Comparison of ENCODE assay signal across 18 cellular contexts in the genomic region with DNA sequence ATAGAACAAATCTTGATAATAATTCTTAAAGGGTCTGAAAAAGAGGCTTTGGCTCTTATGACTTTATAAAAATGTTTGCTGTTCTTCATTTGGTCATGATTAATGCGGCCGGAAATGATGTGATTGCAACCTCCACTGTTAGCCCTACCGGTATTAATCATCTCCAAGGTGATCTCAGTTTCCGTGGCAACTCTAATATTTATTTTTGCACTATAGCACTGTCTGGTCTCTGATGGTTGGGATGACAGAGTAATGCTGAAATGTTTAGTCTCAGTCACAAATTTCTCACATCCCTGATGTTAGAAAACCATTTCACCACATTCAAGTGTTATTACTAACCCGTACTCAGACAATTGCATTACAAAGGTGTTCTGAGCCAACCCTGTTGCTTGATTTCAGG.
A peak's percentile ranks its signal among the peaks of the same experiment; 100 is the strongest.
DNase-seq lines count a peak whose midpoint lies in the region; ATAC-seq, FAIRE-seq and TF ChIP-seq lines count a peak whose summit lies in the region.
"Had no signal": no experiment of that assay in that cellular context is flagged by ENCODE, and none has a peak within 500 bp of the region (broad histone marks: within the 10 kb centered on the region; RNA-seq: fewer than 3 reads in every experiment).

No MANE protein-coding gene starts in this region.

- H4K8ac ChIP-seq in neuronal stem cell (ENCODE audit: low read depth, low read length): no peak overlapping the region

- ATAC-seq in activated CD8-positive, alpha-beta T cell treated with anti-CD3 and anti-CD28 coated beads for 36 hours: peak; percentile 53
- no peak for ATAC-seq in activated CD8-positive, alpha-beta T cell treated with anti-CD3 and anti-CD28 coated beads, Interleukin-2, amount 10 ng/mL, durations not matched to agents 7 days and 5 days
- ATAC-seq in HG03025 (IDR thresholded peaks at IDR 0.05; ENCODE audit: low FRiP score, unreplicated experiment): no peak
- ATAC-seq: activated naive CD8-positive, alpha-beta T cell treated with anti-CD3 and anti-CD28 coated beads, Interleukin-2, amount 50 U/mL, for 24 hours; mucosa of descending colon had no signal

- H2BK15ac ChIP-seq in neuronal stem cell (ENCODE audit: low read length): no peak overlapping the region

- H3K4me2 ChIP-seq in neuronal stem cell (ENCODE audit: insufficient read depth, low read length, poor library complexity, severe bottlenecking): no peak overlapping the region

- no CpG with 5 or more reads among the region's 5 CpGs for WGBS in neuronal stem cell (ENCODE audit: extremely low coverage in 2 of 2, insufficient read length in 2 of 2, insufficient replicate concordance in 1 of 2), 2 donors

- CTCF ChIA-PET in activated CD8-positive, alpha-beta T cell treated with anti-CD3 and anti-CD28 coated beads for 36 hours (lab: Charles Lee): interaction anchor here (1.3 kb wide), 1 partner anchor 245 kb away, joined by 4 read pairs; no protein-coding TSS in a partner anchor
- CTCF ChIA-PET in activated CD8-positive, alpha-beta T cell treated with anti-CD3 and anti-CD28 coated beads, Interleukin-2, amount 10 ng/mL, durations not matched to agents 7 days and 5 days (lab: Charles Lee): no interaction called here

- DNase-seq in activated CD8-positive, alpha-beta T cell treated with anti-CD3 and anti-CD28 coated beads for 36 hours: no peak
- DNase-seq in activated CD8-positive, alpha-beta T cell treated with anti-CD3 and anti-CD28 coated beads, Interleukin-2, amount 10 ng/mL, durations not matched to agents 7 days and 5 days: no peak
- DNase-seq in M059J (ENCODE audit: low read depth) (peak; percentile 99), bronchial epithelial cell (ENCODE audit: low read depth) (peak; percentile 59), non-pigmented ciliary epithelial cell (ENCODE audit: low read depth) (peak; percentile 80), neuronal stem cell (ENCODE audit: low spot score) (no peak)
- no peak for DNase-seq in stimulated activated CD4-positive, alpha-beta T cell treated with anti-CD3 and anti-CD28 coated beads, Interleukin-12 subunit alpha, Interleukin-12 subunit beta, amount 100 ng/mL, for 4 hours
- DNase-seq: ACHN; activated naive CD8-positive, alpha-beta T cell treated with anti-CD3 and anti-CD28 coated beads, Interleukin-2, amount 50 U/mL, for 24 hours; foreskin fibroblast; mucosa of descending colon; NCI-H2029 treated with DMSO at 0.1 percent for 48 hours; NCI-H82; pancreas; SJCRH30 had no signal

- no peaks in the 10 kb centered on the region for H3K79me1 ChIP-seq in neuronal stem cell (ENCODE audit: low read depth, low read length)

- H4K91ac ChIP-seq in neuronal stem cell (ENCODE audit: low read depth, low read length, poor library complexity): no peak overlapping the region

- H3K36me3 ChIP-seq in bronchial epithelial cell (ENCODE audit: control insufficient read depth, insufficient read depth, low read length) (no peaks in the 10 kb centered on the region), neuronal stem cell (replicated peaks in 1 of 2; ENCODE audit: control insufficient read depth in 2 of 2, insufficient read depth in 2 of 2, low read length in 2 of 2) (no peaks in the 10 kb centered on the region)
- H3K36me3 ChIP-seq: pancreas, SJCRH30, thoracic aorta had no signal

- H3K9me3 Mint-ChIP-seq in activated CD8-positive, alpha-beta T cell treated with anti-CD3 and anti-CD28 coated beads for 36 hours: no peaks in the 10 kb centered on the region
- no peaks in the 10 kb centered on the region for H3K9me3 Mint-ChIP-seq in activated CD8-positive, alpha-beta T cell treated with anti-CD3 and anti-CD28 coated beads, Interleukin-2, amount 10 ng/mL, durations not matched to agents 7 days and 5 days (ENCODE audit: insufficient read depth)
- H3K9me3 Mint-ChIP-seq: immature natural killer cell had no signal

- H3K36me3 Mint-ChIP-seq in activated CD8-positive, alpha-beta T cell treated with anti-CD3 and anti-CD28 coated beads for 36 hours (ENCODE audit: low read depth): no peaks in the 10 kb centered on the region
- H3K36me3 Mint-ChIP-seq in activated CD8-positive, alpha-beta T cell treated with anti-CD3 and anti-CD28 coated beads, Interleukin-2, amount 10 ng/mL, durations not matched to agents 7 days and 5 days (ENCODE audit: low read depth): peaks cover 1% of the 10 kb centered on the region
- H3K36me3 Mint-ChIP-seq: immature natural killer cell had no signal

- H3K27me3 ChIP-seq in bronchial epithelial cell (ENCODE audit: control insufficient read depth, insufficient read depth, low read length) (no peaks in the 10 kb centered on the region), neuronal stem cell (ENCODE audit: control insufficient read depth in 3 of 3, insufficient read depth in 3 of 3, low read depth in 1 of 3, low read length in 3 of 3) (peaks cover 0 to 3% (median 0%) of the 10 kb centered on the region in 3 experiments)
- H3K27me3 ChIP-seq: pancreas, SJCRH30 had no signal

- no peaks in the 10 kb centered on the region for H3K4me1 Mint-ChIP-seq in activated CD8-positive, alpha-beta T cell treated with anti-CD3 and anti-CD28 coated beads for 36 hours (ENCODE audit: low read depth)
- no peaks in the 10 kb centered on the region for H3K4me1 Mint-ChIP-seq in activated CD8-positive, alpha-beta T cell treated with anti-CD3 and anti-CD28 coated beads, Interleukin-2, amount 10 ng/mL, durations not matched to agents 7 days and 5 days (ENCODE audit: low read depth)
- H3K4me1 Mint-ChIP-seq: activated naive CD8-positive, alpha-beta T cell treated with anti-CD3 and anti-CD28 coated beads, Interleukin-2, amount 50 U/mL, for 24 hours; immature natural killer cell had no signal

- no peaks in the 10 kb centered on the region for H3K9me3 ChIP-seq in neuronal stem cell (replicated peaks in 1 of 2; ENCODE audit: control insufficient read depth in 2 of 2, insufficient read depth in 1 of 2, low read depth in 1 of 2, low read length in 2 of 2)
- H3K9me3 ChIP-seq: mucosa of descending colon, pancreas, SJCRH30, thoracic aorta had no signal

- no peak overlapping the region for H2AFZ ChIP-seq in neuronal stem cell (ENCODE audit: low read length)

- intact Hi-C loops in activated CD8-positive, alpha-beta T cell treated with anti-CD3 and anti-CD28 coated beads for 36 hours (cut with micrococcal nuclease): no loop called here

- H3K23ac ChIP-seq in neuronal stem cell (ENCODE audit: low read depth, low read length, poor library complexity): no peak overlapping the region

- no peak overlapping the region for H3K4ac ChIP-seq in neuronal stem cell (ENCODE audit: low read length)

- no peak overlapping the region for H2AK5ac ChIP-seq in neuronal stem cell (ENCODE audit: low read depth, low read length)

- H3K27ac Mint-ChIP-seq in activated CD8-positive, alpha-beta T cell treated with anti-CD3 and anti-CD28 coated beads for 36 hours: no peak overlapping the region
- H3K27ac Mint-ChIP-seq in activated CD8-positive, alpha-beta T cell treated with anti-CD3 and anti-CD28 coated beads, Interleukin-2, amount 10 ng/mL, durations not matched to agents 7 days and 5 days: no peak overlapping the region
- H3K27ac Mint-ChIP-seq: activated naive CD8-positive, alpha-beta T cell treated with anti-CD3 and anti-CD28 coated beads, Interleukin-2, amount 50 U/mL, for 24 hours; immature natural killer cell had no signal

- no peak overlapping the region for H3K14ac ChIP-seq in neuronal stem cell (ENCODE audit: low read length)

- peaks cover 0 to 2% of the 10 kb centered on the region in 2 donors for H3K4me1 ChIP-seq in neuronal stem cell (ENCODE audit: control insufficient read depth in 2 of 2, insufficient read depth in 1 of 2, low read depth in 1 of 2, low read length in 2 of 2)
- H3K4me1 ChIP-seq: pancreas, SJCRH30 had no signal

- TF ChIP-seq CTCF in activated CD8-positive, alpha-beta T cell treated with anti-CD3 and anti-CD28 coated beads for 36 hours (IDR thresholded peaks at IDR 0.05): no peak
- TF ChIP-seq CTCF in bronchial epithelial cell (IDR thresholded peaks at IDR 0.05; ENCODE audit: insufficient read depth, low read length, severe bottlenecking): no peak

- no peak overlapping the region for H3K18ac ChIP-seq in neuronal stem cell (ENCODE audit: low read length)

- no peak overlapping the region for H2BK5ac ChIP-seq in neuronal stem cell (ENCODE audit: low read length)

- no peak overlapping the region for H3K4me3 Mint-ChIP-seq in activated CD8-positive, alpha-beta T cell treated with anti-CD3 and anti-CD28 coated beads for 36 hours
- no peak overlapping the region for H3K4me3 Mint-ChIP-seq in activated CD8-positive, alpha-beta T cell treated with anti-CD3 and anti-CD28 coated beads, Interleukin-2, amount 10 ng/mL, durations not matched to agents 7 days and 5 days
- H3K4me3 Mint-ChIP-seq: activated naive CD8-positive, alpha-beta T cell treated with anti-CD3 and anti-CD28 coated beads, Interleukin-2, amount 50 U/mL, for 24 hours; immature natural killer cell had no signal

- H3K27me3 Mint-ChIP-seq in activated CD8-positive, alpha-beta T cell treated with anti-CD3 and anti-CD28 coated beads for 36 hours: no peaks in the 10 kb centered on the region
- no peaks in the 10 kb centered on the region for H3K27me3 Mint-ChIP-seq in activated CD8-positive, alpha-beta T cell treated with anti-CD3 and anti-CD28 coated beads, Interleukin-2, amount 10 ng/mL, durations not matched to agents 7 days and 5 days (ENCODE audit: low read depth)
- H3K27me3 Mint-ChIP-seq: activated naive CD8-positive, alpha-beta T cell treated with anti-CD3 and anti-CD28 coated beads, Interleukin-2, amount 50 U/mL, for 24 hours had no signal

- POLR2A ChIA-PET in activated CD8-positive, alpha-beta T cell treated with anti-CD3 and anti-CD28 coated beads for 36 hours (lab: Charles Lee): no interaction called here
- POLR2A ChIA-PET in activated CD8-positive, alpha-beta T cell treated with anti-CD3 and anti-CD28 coated beads, Interleukin-2, amount 10 ng/mL, durations not matched to agents 7 days and 5 days (lab: Charles Lee): no interaction called here

- no peak overlapping the region for H2BK12ac ChIP-seq in neuronal stem cell (ENCODE audit: low read length)

- no peak overlapping the region for H3K27ac ChIP-seq in neuronal stem cell (replicated peaks; ENCODE audit: low read length)
- H3K27ac ChIP-seq: pancreas, SJCRH30, thoracic aorta had no signal

- H2BK120ac ChIP-seq in neuronal stem cell (ENCODE audit: low read depth, low read length): no peak overlapping the region

- no peak overlapping the region for H3K9ac ChIP-seq in neuronal stem cell (ENCODE audit: low read depth, low read length, poor library complexity)

- no peak for FAIRE-seq in bronchial epithelial cell (lab: Jason Lieb, UNC)

- H3K4me3 ChIP-seq in bronchial epithelial cell (ENCODE audit: low read depth, low read length) (no peak overlapping the region), neuronal stem cell (ENCODE audit: low read length in 2 of 2) (no peak overlapping the region)
- H3K4me3 ChIP-seq: mucosa of descending colon, pancreas, SJCRH30, thoracic aorta had no signal

Comparison
In these comparisons a context has a peak if more than half of its experiments do, and no peak if none do; other contexts are left out.
1. DNase-seq: peak in M059J (single experiment), bronchial epithelial cell (single experiment) and non-pigmented ciliary epithelial cell (single experiment); none in activated CD8-positive, alpha-beta T cell treated with anti-CD3 and anti-CD28 coated beads for 36 hours (single experiment), activated CD8-positive, alpha-beta T cell treated with anti-CD3 and anti-CD28 coated beads, Interleukin-2, amount 10 ng/mL, durations not matched to agents 7 days and 5 days (single experiment), stimulated activated CD4-positive, alpha-beta T cell treated with anti-CD3 and anti-CD28 coated beads, Interleukin-12 subunit alpha, Interleukin-12 subunit beta, amount 100 ng/mL, for 4 hours (single experiment) and neuronal stem cell (single experiment).